Comparison of ENCODE assay signal across 8 cellular contexts in genomic region chr2:96116424-96116878, GRCh38. TPM values are rescaled to one million over a fixed set of nuclear protein-coding genes. Genes with fewer than 3 reads are reported as not detected.
A peak's percentile ranks its signal among the peaks of the same experiment; 100 is the strongest.
DNase-seq lines count a peak whose midpoint lies in the region; ATAC-seq and TF ChIP-seq lines count a peak whose summit lies in the region.

TSS of gene ADRA2B (minus strand) at chr2:96116571. CDS start at chr2:96116149, 422 bp downstream.

- DNase-seq in Calu3 = peak; percentile 75
- peak; percentile 42 for DNase-seq in Jurkat, Clone E6-1 (ENCODE audit: low read depth, low spot score)
- DNase-seq in activated CD4-positive, alpha-beta T cell treated with anti-CD3 and anti-CD28 coated beads, Interleukin-2, amount 50 U/mL, for 1 hour = peak; percentile 76
- DNase-seq in ecto neural progenitor cell (ENCODE audit: low spot score) = peak; percentile 86
- peak; percentile 39 to 76 for DNase-seq in stimulated activated effector memory CD8-positive, alpha-beta T cell treated with anti-CD3 and anti-CD28 coated beads, Interleukin-12 subunit alpha, Interleukin-12 subunit beta, amount 100 ng/mL, for 72 hours (ENCODE audit: low spot score in 2 of 2)
- DNase-seq in middle frontal gyrus (ENCODE audit: extremely low spot score, low spot score) = no peak

- H3K36me3 ChIP-seq in muscle layer of colon (ENCODE audit: insufficient read depth, low read length) = no peaks in the 10 kb centered on the region

- no peaks in the 10 kb centered on the region for H3K4me1 Mint-ChIP-seq in Calu3 (ENCODE audit: low read depth, unreplicated experiment)
- H3K4me1 Mint-ChIP-seq in stimulated activated effector memory CD8-positive, alpha-beta T cell treated with anti-CD3 and anti-CD28 coated beads, Interleukin-12 subunit alpha, Interleukin-12 subunit beta, amount 100 ng/mL, for 72 hours = peaks cover 49% of the 10 kb centered on the region

- H3K27ac ChIP-seq in muscle layer of colon (ENCODE audit: low read depth, low read length) = no peak within 1 kb of the TSS

- peaks cover 9 to 29% of the 10 kb centered on the region in 2 donors for H3K27me3 ChIP-seq in muscle layer of colon (ENCODE audit: control insufficient read depth in 1 of 2, insufficient read depth in 2 of 2, low read length in 2 of 2)

- CTCF ChIA-PET in Calu3 (lab: Charles Lee) = interaction anchor here (1.0 to 2.2 kb wide), 5 partner anchors 9 to 124 kb away, joined by 3 to 11 read pairs (median 6); no protein-coding TSS in a partner anchor

- peak; percentile 51 for ATAC-seq in GM21423 (IDR thresholded peaks at IDR 0.05; ENCODE audit: unreplicated experiment)
- ATAC-seq in stimulated activated effector memory CD8-positive, alpha-beta T cell treated with anti-CD3 and anti-CD28 coated beads, Interleukin-12 subunit alpha, Interleukin-12 subunit beta, amount 100 ng/mL, for 72 hours = peak; percentile 65

- intact Hi-C loops in Calu3 (cut with micrococcal nuclease; ENCODE audit: unreplicated experiment) = no loop called here

- H3K27ac Mint-ChIP-seq in Calu3 (ENCODE audit: unreplicated experiment) = no peak within 1 kb of the TSS
- peak within 1 kb of the TSS; percentile 45 for H3K27ac Mint-ChIP-seq in stimulated activated effector memory CD8-positive, alpha-beta T cell treated with anti-CD3 and anti-CD28 coated beads, Interleukin-12 subunit alpha, Interleukin-12 subunit beta, amount 100 ng/mL, for 72 hours

- H3K9me3 ChIP-seq in muscle layer of colon (ENCODE audit: low read length) = no peaks in the 10 kb centered on the region

- H3K27me3 Mint-ChIP-seq in Calu3 (ENCODE audit: unreplicated experiment) = peaks cover 68% of the 10 kb centered on the region

- peaks cover 4% of the 10 kb centered on the region for H3K4me1 ChIP-seq in muscle layer of colon (ENCODE audit: insufficient read depth, low read length)

- no peak within 1 kb of the TSS for H3K9ac ChIP-seq in muscle layer of colon (ENCODE audit: low read length)

- H3K9me3 Mint-ChIP-seq in Calu3 (ENCODE audit: low read depth, unreplicated experiment) = no peaks in the 10 kb centered on the region
- H3K9me3 Mint-ChIP-seq in stimulated activated effector memory CD8-positive, alpha-beta T cell treated with anti-CD3 and anti-CD28 coated beads, Interleukin-12 subunit alpha, Interleukin-12 subunit beta, amount 100 ng/mL, for 72 hours = no peaks in the 10 kb centered on the region

- BruUV-seq in Calu3 (replicated peaks; lab: Mats Ljungman, UMichigan) = no TSS peak

- peak within 1 kb of the TSS; percentile 60 for H3K4me3 Mint-ChIP-seq in Calu3 (ENCODE audit: low read depth, unreplicated experiment)
- peak within 1 kb of the TSS; percentile 77 for H3K4me3 Mint-ChIP-seq in stimulated activated effector memory CD8-positive, alpha-beta T cell treated with anti-CD3 and anti-CD28 coated beads, Interleukin-12 subunit alpha, Interleukin-12 subunit beta, amount 100 ng/mL, for 72 hours

- H3K4me3 ChIP-seq in Jurkat, Clone E6-1 (ENCODE audit: low read length) = peak within 1 kb of the TSS; percentile 38
- peak within 1 kb of the TSS; percentile 18 to 32 for H3K4me3 ChIP-seq in muscle layer of colon (ENCODE audit: low read depth in 1 of 2, low read length in 2 of 2)

- H3K36me3 Mint-ChIP-seq in Calu3 (ENCODE audit: insufficient read depth, unreplicated experiment) = peaks cover 16% of the 10 kb centered on the region
- peaks cover 15% of the 10 kb centered on the region for H3K36me3 Mint-ChIP-seq in stimulated activated effector memory CD8-positive, alpha-beta T cell treated with anti-CD3 and anti-CD28 coated beads, Interleukin-12 subunit alpha, Interleukin-12 subunit beta, amount 100 ng/mL, for 72 hours

- no peak for TF ChIP-seq CTCF in Calu3 (IDR thresholded peaks at IDR 0.05; ENCODE audit: unreplicated experiment)

RNA-seq across cellular contexts. Expression of gene ADRA2B, which starts in this region (rescaled TPM):
- 0.22 TPM in 1 of 2 replicates, not detected in the other for total RNA-seq in Calu3 (2022)
- not detected for polyA plus RNA-seq in Jurkat, Clone E6-1 (2012; ENCODE audit: insufficient read depth, insufficient read length)

Comparison
In these comparisons a context has a peak if more than half of its experiments do, and no peak if none do; other contexts are left out.
1. Peak in DNase-seq in Calu3; RNA of the gene not detected or under 1 TPM.